11 cellular contexts compared by ENCODE assay signal in the genomic region with DNA sequence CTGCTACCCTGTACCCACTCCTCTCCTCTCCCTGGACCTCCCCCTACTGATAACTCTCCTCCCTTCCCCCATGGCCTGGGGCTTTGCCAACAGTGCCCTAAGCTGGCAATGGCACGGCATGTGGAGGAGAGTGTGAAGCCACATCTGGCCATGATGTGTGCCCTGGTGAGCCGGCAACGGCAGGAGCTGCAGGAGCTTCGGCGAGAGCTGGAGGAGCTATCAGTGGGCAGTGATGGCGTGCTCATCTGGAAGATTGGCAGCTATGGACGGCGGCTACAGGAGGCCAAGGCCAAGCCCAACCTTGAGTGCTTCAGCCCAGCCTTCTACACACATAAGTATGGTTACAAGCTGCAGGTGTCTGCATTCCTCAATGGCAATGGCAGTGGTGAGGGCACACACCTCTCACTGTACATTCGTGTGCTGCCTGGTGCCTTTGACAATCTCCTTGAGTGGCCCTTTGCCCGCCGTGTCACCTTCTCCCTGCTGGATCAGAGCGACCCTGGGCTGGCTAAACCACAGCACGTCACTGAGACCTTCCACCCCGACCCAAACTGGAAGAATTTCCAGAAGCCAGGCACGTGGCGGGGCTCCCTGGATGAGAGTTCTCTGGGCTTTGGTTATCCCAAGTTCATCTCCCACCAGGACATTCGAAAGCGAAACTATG. TPM values are rescaled to one million over a fixed set of nuclear protein-coding genes. Genes with fewer than 3 reads are reported as not detected.
DNase-seq lines count a peak whose midpoint lies in the region; TF ChIP-seq lines count a peak whose summit lies in the region.
"Had no signal": no experiment of that assay in that cellular context is flagged by ENCODE, and none has a peak within 500 bp of the region (broad histone marks: within the 10 kb centered on the region; RNA-seq: fewer than 3 reads in every experiment).

No MANE protein-coding gene starts in this region.

- peak overlapping the region; percentile 42 for H3K27ac ChIP-seq in layer of hippocampus (ENCODE audit: low read depth, low read length)
- H3K27ac ChIP-seq in stomach, result peak overlapping the region; percentile 96 to 99 (median 98)
- H3K27ac ChIP-seq: HL-60 had no signal

- H3K4me3 ChIP-seq in stomach, result peak overlapping the region in 1 of 4 donors; percentile 82

- no peaks in the 10 kb centered on the region for H3K9me3 Mint-ChIP-seq in T-helper 1 cell treated with Interleukin-12 subunit alpha and Interleukin-12 subunit beta and Interleukin-4 antibody, amounts not matched to agents 30 μg/mL and 1 μg/mL, for 36 hours
- no peaks in the 10 kb centered on the region for H3K9me3 Mint-ChIP-seq in activated T-helper 2 cell treated with anti-CD3 and anti-CD28 coated beads, Interferon-gamma antibody, Interleukin-2, Interleukin-4, amounts not matched to agents 10 μg/mL and 5 μg/mL and 100 μg/mL, durations not matched to agents 14 hours and 24 hours and 36 hours
- no peaks in the 10 kb centered on the region for H3K9me3 Mint-ChIP-seq in immature natural killer cell

- no peaks in the 10 kb centered on the region for H3K27me3 Mint-ChIP-seq in T-helper 1 cell treated with Interleukin-12 subunit alpha and Interleukin-12 subunit beta and Interleukin-4 antibody, amounts not matched to agents 30 μg/mL and 1 μg/mL, for 36 hours (ENCODE audit: low read depth)
- no peaks in the 10 kb centered on the region for H3K27me3 Mint-ChIP-seq in activated T-helper 2 cell treated with anti-CD3 and anti-CD28 coated beads, Interferon-gamma antibody, Interleukin-2, Interleukin-4, amounts not matched to agents 10 μg/mL and 5 μg/mL and 100 μg/mL, durations not matched to agents 14 hours and 24 hours and 36 hours (ENCODE audit: low read depth)
- H3K27me3 Mint-ChIP-seq in immature natural killer cell (ENCODE audit: low read depth in 3 of 3), result peaks cover 0 to 9% (median 5%) of the 10 kb centered on the region in 3 donors

- no peaks in the 10 kb centered on the region for H3K9me3 ChIP-seq in stomach

- peaks cover 30 to 52% (median 40%) of the 10 kb centered on the region in 4 donors for H3K36me3 ChIP-seq in stomach

- 35 to 63% (median 40%) methylated on average over 10 to 18 of the region's 18 CpGs for WGBS in stomach, 5 donors

- H3K4me1 ChIP-seq in stomach, result peaks cover 49 to 72% (median 70%) of the 10 kb centered on the region in 4 donors

- DNase-seq in T-helper 1 cell, result no peak
- DNase-seq in activated T-helper 2 cell treated with anti-CD3 and anti-CD28 coated beads, Interferon-gamma antibody, Interleukin-2, Interleukin-4, amounts not matched to agents 10 μg/mL and 5 μg/mL and 100 μg/mL, durations not matched to agents 14 hours and 24 hours and 36 hours (ENCODE audit: low spot score), result no peak
- no peak for DNase-seq in stomach
- DNase-seq in CD1c-positive myeloid dendritic cell (ENCODE audit: extremely low spot score), result no peak
- no peak for DNase-seq in OCI-M1 (lab: John Stamatoyannopoulos, UW)
- DNase-seq in immature natural killer cell, result no peak
- DNase-seq: H7, NCI-H1105 had no signal

- no peak for TF ChIP-seq EP300 in stomach (IDR thresholded peaks at IDR 0.05)

- H3K4me1 Mint-ChIP-seq in T-helper 1 cell treated with Interleukin-12 subunit alpha and Interleukin-12 subunit beta and Interleukin-4 antibody, amounts not matched to agents 30 μg/mL and 1 μg/mL, for 36 hours (ENCODE audit: low read depth), result peaks cover 21% of the 10 kb centered on the region
- peaks cover 11% of the 10 kb centered on the region for H3K4me1 Mint-ChIP-seq in activated T-helper 2 cell treated with anti-CD3 and anti-CD28 coated beads, Interferon-gamma antibody, Interleukin-2, Interleukin-4, amounts not matched to agents 10 μg/mL and 5 μg/mL and 100 μg/mL, durations not matched to agents 14 hours and 24 hours and 36 hours (ENCODE audit: low read depth)
- peaks cover 10 to 20% of the 10 kb centered on the region in 2 donors for H3K4me1 Mint-ChIP-seq in immature natural killer cell

- no peaks in the 10 kb centered on the region for H3K27me3 ChIP-seq in layer of hippocampus (ENCODE audit: control insufficient read depth, insufficient read depth, low read length)
- H3K27me3 ChIP-seq in stomach, result peaks cover 0 to 5% (median 0%) of the 10 kb centered on the region in 3 donors

- no peak for TF ChIP-seq POLR2A in stomach (IDR thresholded peaks at IDR 0.05)

- intact Hi-C loops in activated T-helper 2 cell treated with anti-CD3 and anti-CD28 coated beads, Interferon-gamma antibody, Interleukin-2, Interleukin-4, amounts not matched to agents 10 μg/mL and 5 μg/mL and 100 μg/mL, durations not matched to agents 14 hours and 24 hours and 36 hours (cut with micrococcal nuclease), result no loop called here
- intact Hi-C loops in stomach (cut with DNase I; ENCODE audit: low total_unique reads), result no loop called here

- H3K36me3 Mint-ChIP-seq in T-helper 1 cell treated with Interleukin-12 subunit alpha and Interleukin-12 subunit beta and Interleukin-4 antibody, amounts not matched to agents 30 μg/mL and 1 μg/mL, for 36 hours (ENCODE audit: low read depth), result peaks cover 6% of the 10 kb centered on the region
- H3K36me3 Mint-ChIP-seq in activated T-helper 2 cell treated with anti-CD3 and anti-CD28 coated beads, Interferon-gamma antibody, Interleukin-2, Interleukin-4, amounts not matched to agents 10 μg/mL and 5 μg/mL and 100 μg/mL, durations not matched to agents 14 hours and 24 hours and 36 hours (ENCODE audit: low read depth), result peaks cover 72% of the 10 kb centered on the region
- H3K36me3 Mint-ChIP-seq in immature natural killer cell, result no peaks in the 10 kb centered on the region

- H3K27ac Mint-ChIP-seq in T-helper 1 cell treated with Interleukin-12 subunit alpha and Interleukin-12 subunit beta and Interleukin-4 antibody, amounts not matched to agents 30 μg/mL and 1 μg/mL, for 36 hours, result peak overlapping the region; percentile 78
- peak overlapping the region; percentile 53 for H3K27ac Mint-ChIP-seq in activated T-helper 2 cell treated with anti-CD3 and anti-CD28 coated beads, Interferon-gamma antibody, Interleukin-2, Interleukin-4, amounts not matched to agents 10 μg/mL and 5 μg/mL and 100 μg/mL, durations not matched to agents 14 hours and 24 hours and 36 hours
- H3K27ac Mint-ChIP-seq in immature natural killer cell, result peak overlapping the region in 1 of 6 donors; percentile 28

- no peak for TF ChIP-seq CTCF in stomach (IDR thresholded peaks at IDR 0.05)

- H3K4me3 Mint-ChIP-seq in T-helper 1 cell treated with Interleukin-12 subunit alpha and Interleukin-12 subunit beta and Interleukin-4 antibody, amounts not matched to agents 30 μg/mL and 1 μg/mL, for 36 hours, result peak overlapping the region; percentile 33
- no peak overlapping the region for H3K4me3 Mint-ChIP-seq in activated T-helper 2 cell treated with anti-CD3 and anti-CD28 coated beads, Interferon-gamma antibody, Interleukin-2, Interleukin-4, amounts not matched to agents 10 μg/mL and 5 μg/mL and 100 μg/mL, durations not matched to agents 14 hours and 24 hours and 36 hours (ENCODE audit: low read depth)
- no peak overlapping the region for H3K4me3 Mint-ChIP-seq in immature natural killer cell

RNA-seq across cellular contexts. Expression of a gene that starts 5.2 kb away (rescaled TPM):
- 125 and 129 TPM in 2 replicates for total RNA-seq in activated T-helper 2 cell treated with anti-CD3 and anti-CD28 coated beads, Interferon-gamma antibody, Interleukin-2, Interleukin-4, amounts not matched to agents 10 μg/mL and 5 μg/mL and 100 μg/mL, durations not matched to agents 14 hours and 24 hours and 36 hours
- total RNA-seq in stomach, result 100 to 1,000 TPM in 3 of 5 donors, 10 to 100 TPM in 2; 29.0 to 383 (median 151) TPM
- polyA plus RNA-seq in stomach (10 to 100 TPM; 33.3 to 38.2 (median 34.4) TPM), immature natural killer cell (1 to 10 TPM; 2.5 to 5.1 (median 2.7) TPM)

RNA-seq across cellular contexts. Expression of a gene that starts 20.4 kb away (rescaled TPM):
- total RNA-seq in activated T-helper 2 cell treated with anti-CD3 and anti-CD28 coated beads, Interferon-gamma antibody, Interleukin-2, Interleukin-4, amounts not matched to agents 10 μg/mL and 5 μg/mL and 100 μg/mL, durations not matched to agents 14 hours and 24 hours and 36 hours, result 3.6 and 4.2 TPM in 2 replicates
- total RNA-seq in stomach, result 10 to 100 TPM in 1 of 5 donors, 1 to 10 TPM in 3, not detected in 1; 2.8 to 17.8 (median 7.5) TPM
- 1 to 10 TPM; 2.8 to 3.4 (median 3.1) TPM for polyA plus RNA-seq in stomach
- 1 to 10 TPM; 1.7 to 4.2 (median 3.6) TPM for polyA plus RNA-seq in immature natural killer cell

RNA-seq across cellular contexts. Expression of a gene that starts 23.0 kb away (rescaled TPM):
- total RNA-seq in activated T-helper 2 cell treated with anti-CD3 and anti-CD28 coated beads, Interferon-gamma antibody, Interleukin-2, Interleukin-4, amounts not matched to agents 10 μg/mL and 5 μg/mL and 100 μg/mL, durations not matched to agents 14 hours and 24 hours and 36 hours, result 8.0 and 8.2 TPM in 2 replicates
- total RNA-seq in stomach, result 10 to 100 TPM in 2 of 5 donors, 1 to 10 TPM in 1, not detected in 2; 2.6 to 21.0 (median 11.7) TPM
- polyA plus RNA-seq in stomach (10 to 100 TPM in 1 of 3 donors, 1 to 10 TPM in 2; 6.3 to 13.0 (median 8.2) TPM), immature natural killer cell (not detected)

RNA-seq across cellular contexts. Expression of a gene that starts 29.2 kb away (rescaled TPM):
- total RNA-seq in activated T-helper 2 cell treated with anti-CD3 and anti-CD28 coated beads, Interferon-gamma antibody, Interleukin-2, Interleukin-4, amounts not matched to agents 10 μg/mL and 5 μg/mL and 100 μg/mL, durations not matched to agents 14 hours and 24 hours and 36 hours, result 1,712 and 1,733 TPM in 2 replicates
- 1,000 to 10,000 TPM in 1 of 5 donors, 100 to 1,000 TPM in 4; 221 to 1,205 (median 504) TPM for total RNA-seq in stomach
- polyA plus RNA-seq in stomach, result 1,000 to 10,000 TPM; 1,260 to 1,750 (median 1,417) TPM
- 1,000 to 10,000 TPM; 2,545 to 3,232 (median 2,896) TPM for polyA plus RNA-seq in immature natural killer cell

RNA-seq across cellular contexts. Expression of a gene that starts 31.3 kb away (rescaled TPM):
- 19.4 and 21.5 TPM in 2 replicates for total RNA-seq in activated T-helper 2 cell treated with anti-CD3 and anti-CD28 coated beads, Interferon-gamma antibody, Interleukin-2, Interleukin-4, amounts not matched to agents 10 μg/mL and 5 μg/mL and 100 μg/mL, durations not matched to agents 14 hours and 24 hours and 36 hours
- total RNA-seq in stomach, result 100 to 1,000 TPM in 1 of 5 donors, 10 to 100 TPM in 4; 35.6 to 101 (median 95.5) TPM
- polyA plus RNA-seq in stomach (10 to 100 TPM; 53.1 to 80.1 (median 70.6) TPM), immature natural killer cell (1 to 10 TPM; 2.3 to 6.1 (median 5.3) TPM)
